In genomic region chr6:168603234-168603633, GRCh38 we compare ENCODE assay signal across 16 cellular contexts.
"Had no signal": no experiment of that assay in that cellular context is flagged by ENCODE, and none has a peak within 500 bp of the region (broad histone marks: within the 10 kb centered on the region; RNA-seq: fewer than 3 reads in every experiment).

No MANE protein-coding gene starts in this region.

- DNase-seq: colonic mucosa; dermis blood vessel endothelial cell; foreskin keratinocyte; left colon; left ventricle myocardium superior; mesendoderm; naive B cell; occipital lobe; pancreas; right cardiac atrium; stimulated activated CD4-positive, alpha-beta T cell treated with anti-CD3 and anti-CD28 coated beads, Interleukin-4, amount 100 ng/mL, for 1 hour; stimulated activated CD8-positive, alpha-beta memory T cell treated with anti-CD3 and anti-CD28 coated beads, Interleukin-4, amount 100 ng/mL, for 48 hours; stimulated activated naive CD8-positive, alpha-beta T cell treated with anti-CD3 and anti-CD28 coated beads, Interleukin-15, Interleukin-2, amounts not matched to agents 100 U/mL and 50 U/mL, for 24 hours had no signal

- H3K4me2 ChIP-seq: hepatocyte had no signal

- H3K4me1 ChIP-seq: colonic mucosa, pancreas, tibial nerve had no signal

- H3K36me3 ChIP-seq: colonic mucosa, pancreas had no signal

- H3K79me2 ChIP-seq: hepatocyte had no signal

- H3K4me3 ChIP-seq: colonic mucosa, hepatocyte, lung, pancreas, tibial nerve had no signal

- H3K27me3 ChIP-seq: colonic mucosa, foreskin keratinocyte, pancreas, tibial nerve had no signal

- H2AFZ ChIP-seq: hepatocyte had no signal

- ATAC-seq: foreskin keratinocyte; left colon; left ventricle myocardium superior; pancreas; right cardiac atrium; stimulated activated naive CD8-positive, alpha-beta T cell treated with anti-CD3 and anti-CD28 coated beads, Interleukin-15, Interleukin-2, amounts not matched to agents 100 U/mL and 50 U/mL, for 24 hours had no signal

- H3K9me3 ChIP-seq: colonic mucosa, pancreas had no signal

- H3K27ac ChIP-seq: colonic mucosa, foreskin keratinocyte, hepatocyte, pancreas, tibial nerve had no signal
